ENCODE assay signal across 28 cellular contexts in the genomic region with DNA sequence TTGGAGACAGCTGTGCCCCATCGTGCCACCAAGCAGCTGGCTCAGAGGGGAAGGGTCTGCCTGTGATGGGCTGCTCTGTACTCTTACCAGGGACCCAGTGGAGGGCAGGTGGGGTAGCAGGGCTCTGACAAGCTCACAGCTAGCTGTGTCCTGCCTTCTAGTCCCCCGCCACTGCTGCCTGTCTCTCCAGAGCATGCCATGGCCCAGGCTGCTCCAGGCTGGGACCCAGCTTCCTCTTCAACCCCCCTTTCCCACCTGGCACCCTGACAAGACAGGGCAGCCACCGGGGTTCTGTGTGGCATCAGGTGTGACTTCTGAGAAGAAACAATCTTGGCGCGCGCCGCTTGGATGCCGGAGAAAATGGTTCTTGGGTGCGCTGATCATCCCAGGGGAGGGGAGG.
"Had no signal": no experiment of that assay in that cellular context is flagged by ENCODE, and none has a peak within 500 bp of the region (broad histone marks: within the 10 kb centered on the region; RNA-seq: fewer than 3 reads in every experiment).

No MANE protein-coding gene starts in this region.

- H3K9me3 ChIP-seq: gastrocnemius medialis had no signal

- DNase-seq: activated B cell treated with CpG ODN at 0.5 μM for 24 hours; activated CD4-positive, alpha-beta T cell treated with anti-CD3 and anti-CD28 coated beads for 48 hours; activated CD4-positive, alpha-beta T cell treated with anti-CD3 and anti-CD28 coated beads, Interleukin-2, amount 50 U/mL, for 1 hour; activated CD4-positive, alpha-beta T cell treated with anti-CD3 and anti-CD28 coated beads, Interleukin-2, amount 50 U/mL, for 48 hours; activated CD8-positive, alpha-beta memory T cell treated with anti-CD3 and anti-CD28 coated beads for 24 hours; activated CD8-positive, alpha-beta T cell treated with anti-CD3 and anti-CD28 coated beads for 36 hours; activated effector memory CD4-positive, alpha-beta T cell treated with Interleukin-2 at 50 U/mL for 16 hours; activated gamma-delta T cell treated with Interleukin-2 at 50 U/mL for 16 hours; activated naive CD4-positive, alpha-beta T cell treated with anti-CD3 and anti-CD28 coated beads, Interleukin-2, amount 50 U/mL, for 16 hours; activated naive CD4-positive, alpha-beta T cell treated with Interleukin-2 at 50 U/mL for 16 hours; activated T-cell treated with anti-CD3 and anti-CD28 coated beads, Interleukin-2, amount 50 U/mL, for 4 hours; amniotic stem cell; anterior cingulate cortex; brain microvascular endothelial cell; effector memory CD4-positive, alpha-beta T cell; endodermal cell; foreskin fibroblast; gastrocnemius medialis; glutamatergic neuron; T-helper 1 cell; T-helper 17 cell; T1000; WERI-Rb-1 had no signal

- H3K27me3 ChIP-seq: brain microvascular endothelial cell, dorsolateral prefrontal cortex, gastrocnemius medialis had no signal

- ATAC-seq: activated CD4-positive, CD25-positive, alpha-beta regulatory T cell treated with anti-CD3 and anti-CD28 coated beads, Interleukin-2, amount 50 U/mL, for 24 hours; activated CD8-positive, alpha-beta T cell treated with anti-CD3 and anti-CD28 coated beads for 36 hours; activated T-cell treated with anti-CD3 and anti-CD28 coated beads, Interleukin-2, amount 50 U/mL, for 4 hours; activated T-helper 17 cell treated with anti-CD3 and anti-CD28 coated beads, Interleukin-2, amount 50 U/mL, for 72 hours; esophagus mucosa; gastrocnemius medialis; T-helper 17 cell had no signal

- H3K36me3 ChIP-seq: brain microvascular endothelial cell had no signal

- H3K4me3 ChIP-seq: coronary artery, dorsolateral prefrontal cortex, gastrocnemius medialis had no signal

- H3K4me1 ChIP-seq: gastrocnemius medialis had no signal

- H3K27ac ChIP-seq: brain microvascular endothelial cell, gastrocnemius medialis, WERI-Rb-1 had no signal
